ENCODE assay signal across 9 cellular contexts in the genomic region with DNA sequence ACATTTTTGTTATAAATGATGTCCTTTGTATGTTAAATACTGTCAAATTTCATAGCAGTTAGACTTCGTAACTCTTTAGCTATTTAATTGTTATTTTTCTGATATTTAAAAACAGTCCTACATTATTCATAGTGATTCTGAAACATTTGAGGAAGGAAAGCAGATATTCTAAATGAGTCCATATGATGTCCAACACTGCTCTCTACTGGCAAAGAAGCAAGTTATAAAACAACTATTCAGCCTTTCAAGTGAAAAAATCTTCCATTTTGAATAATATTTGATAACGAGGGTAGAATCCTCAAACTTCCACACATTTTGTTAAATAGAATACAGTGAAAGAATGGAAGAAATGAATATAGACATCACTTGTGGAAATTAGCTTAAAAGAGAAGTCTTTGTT.
A peak's percentile ranks its signal among the peaks of the same experiment; 100 is the strongest.
DNase-seq lines count a peak whose midpoint lies in the region; ATAC-seq, FAIRE-seq and TF ChIP-seq lines count a peak whose summit lies in the region.
"Had no signal": no experiment of that assay in that cellular context is flagged by ENCODE, and none has a peak within 500 bp of the region (broad histone marks: within the 10 kb centered on the region; RNA-seq: fewer than 3 reads in every experiment).

No MANE protein-coding gene starts in this region.

- intact Hi-C loops in mammary epithelial cell (cut with micrococcal nuclease) = loop anchor here (1.0 to 5.0 kb wide), 4 partner anchors 140 to 931 kb away; partner anchors contain the start of gene GULP1

- H4K20me1 ChIP-seq in mammary epithelial cell (ENCODE audit: insufficient read depth, low read length) = no peaks in the 10 kb centered on the region

- no peak for TF ChIP-seq POLR2A in GM12892 (IDR thresholded peaks at IDR 0.05; ENCODE audit: low read depth, low read length)

- no peak for FAIRE-seq in GM12892 (lab: Jason Lieb, UNC)

- H3K27ac ChIP-seq in mammary epithelial cell (ENCODE audit: insufficient read depth, low read depth, low read length) = no peak overlapping the region
- H3K27ac ChIP-seq: neutrophil had no signal

- CTCF ChIA-PET in mammary epithelial cell (lab: Charles Lee; ENCODE audit: low non-redundant PET) = no interaction called here

- H3K36me3 ChIP-seq in GM06990 (ENCODE audit: control insufficient read depth, insufficient read depth, low read length) = no peaks in the 10 kb centered on the region
- H3K36me3 ChIP-seq in mammary epithelial cell (ENCODE audit: insufficient read depth, low read length) = no peaks in the 10 kb centered on the region
- H3K36me3 ChIP-seq: neutrophil had no signal

- no peak overlapping the region for H3K4me2 ChIP-seq in mammary epithelial cell (ENCODE audit: insufficient read depth, low read depth, low read length)

- WGBS in mammary epithelial cell (ENCODE audit: low coverage, missing lambda C conversion rate) = 2% methylated on average over 2 of the region's 2 CpGs

- H2AFZ ChIP-seq in mammary epithelial cell (ENCODE audit: low read depth, low read length) = no peak overlapping the region

- no TSS peak for BruUV-seq in mammary epithelial cell (replicated peaks; lab: Mats Ljungman, UMichigan)

- TF ChIP-seq CTCF in GM06990 (IDR thresholded peaks at IDR 0.05; ENCODE audit: insufficient read depth, low read length, poor library complexity, severe bottlenecking) (peak; percentile 25), mammary epithelial cell (conservative IDR thresholded peaks at IDR 0.05 in 1 of 2, IDR thresholded peaks at IDR 0.05 in 1 of 2; ENCODE audit: extremely low read depth in 1 of 2, insufficient read depth in 1 of 2, low read depth in 1 of 2, low read length in 2 of 2) (peak; percentile 44 to 59)

- peak; percentile 58 for ATAC-seq in HG02759 (IDR thresholded peaks at IDR 0.05; ENCODE audit: unreplicated experiment)

- dilution Hi-C loops in mammary epithelial cell (cut with HindIII; ENCODE audit: low sequenced_read_pairs) = no loop called here

- H3K9me3 ChIP-seq in mammary epithelial cell (replicated peaks; ENCODE audit: insufficient read depth, low read length) = no peaks in the 10 kb centered on the region
- H3K9me3 ChIP-seq: neutrophil had no signal

- H3K4me3 ChIP-seq in GM06990 (replicated peaks; ENCODE audit: low read depth, low read length) (no peak overlapping the region), mammary epithelial cell (replicated peaks in 1 of 3; ENCODE audit: insufficient read depth in 1 of 3, low read depth in 2 of 3, low read length in 3 of 3) (no peak overlapping the region)

- no peaks in the 10 kb centered on the region for H3K79me2 ChIP-seq in mammary epithelial cell (ENCODE audit: insufficient read depth, low read length)

- no peak for DNase-seq in GM06990 (ENCODE audit: extremely low read depth, insufficient read length)
- peak; percentile 14 to 68 for DNase-seq in NCI-H446 (lab: John Stamatoyannopoulos, UW)
- peak; percentile 25 for DNase-seq in mammary epithelial cell
- peak; percentile 31 for DNase-seq in middle frontal gyrus (ENCODE audit: extremely low spot score, low spot score)
- no peak for DNase-seq in GM12892 (ENCODE audit: insufficient read length)
- DNase-seq in activated CD8-positive, alpha-beta memory T cell treated with anti-CD3 and anti-CD28 coated beads for 24 hours = no peak
- no peak for DNase-seq in stimulated activated CD8-positive, alpha-beta memory T cell treated with anti-CD3 and anti-CD28 coated beads, Interleukin-4, amount 100 ng/mL, for 48 hours

- H3K9ac ChIP-seq in mammary epithelial cell (ENCODE audit: insufficient read depth, low read length) = no peak overlapping the region

- H3K27me3 ChIP-seq in GM06990 (replicated peaks; ENCODE audit: control insufficient read depth, insufficient read depth, low read length) = no peaks in the 10 kb centered on the region
- no peaks in the 10 kb centered on the region for H3K27me3 ChIP-seq in mammary epithelial cell (ENCODE audit: insufficient read depth, low read length)
- H3K27me3 ChIP-seq: neutrophil had no signal

- in situ Hi-C loops in mammary epithelial cell (cut with MboI; ENCODE audit: low sequenced_read_pairs in 2 of 2) = loop anchor here (25.0 kb wide), 2 partner anchors 925 to 1000 kb away; no protein-coding TSS in a partner anchor

- no peaks in the 10 kb centered on the region for H3K4me1 ChIP-seq in mammary epithelial cell (ENCODE audit: insufficient read depth, low read length)

Comparison
In these comparisons a context has a peak if more than half of its experiments do, and no peak if none do; other contexts are left out.
1. DNase-seq: peak in NCI-H446 (2 of 2), mammary epithelial cell (single experiment) and middle frontal gyrus (single experiment); none in GM06990 (single experiment), GM12892 (single experiment), activated CD8-positive, alpha-beta memory T cell treated with anti-CD3 and anti-CD28 coated beads for 24 hours (single experiment) and stimulated activated CD8-positive, alpha-beta memory T cell treated with anti-CD3 and anti-CD28 coated beads, Interleukin-4, amount 100 ng/mL, for 48 hours (single experiment).